In genomic region chr17:30967911-30968310, GRCh38 we compare ENCODE assay signal across 8 cellular contexts. TPM values are rescaled to one million over a fixed set of nuclear protein-coding genes. Genes with fewer than 3 reads are reported as not detected.
A peak's percentile ranks its signal among the peaks of the same experiment; 100 is the strongest.
DNase-seq lines count a peak whose midpoint lies in the region; ATAC-seq, FAIRE-seq and TF ChIP-seq lines count a peak whose summit lies in the region.
"Not testable (repeated sequence)": the region's sequence is repeated elsewhere in the genome, so short reads cannot be mapped to it uniquely, and the experiment has no call there.
"Had no signal": no experiment of that assay in that cellular context is flagged by ENCODE, and none has a peak within 500 bp of the region (broad histone marks: within the 10 kb centered on the region; RNA-seq: fewer than 3 reads in every experiment).

No MANE protein-coding gene starts in this region.

- not testable (repeated sequence) for H3K27me3 ChIP-seq in DOHH2 (ENCODE audit: control insufficient read depth, low read length); K562 (ENCODE audit: control insufficient read depth in 2 of 2, insufficient read depth in 2 of 2, low read length in 2 of 2); neutrophil

- H3K27ac ChIP-seq in DOHH2 (ENCODE audit: low read depth, low read length) = peak overlapping the region; percentile 74
- H3K27ac ChIP-seq in OCI-LY7 (ENCODE audit: low read depth, low read length, poor library complexity, severe bottlenecking); K562 (ENCODE audit: extremely low read depth, low read depth, low read length): not testable (repeated sequence)
- peak overlapping the region; percentile 82 for H3K27ac ChIP-seq in neutrophil

- not testable (repeated sequence) for TF ChIP-seq POLR2A in K562 (conservative IDR thresholded peaks at IDR 0.05)

- CTCF ChIA-PET in OCI-LY7 (lab: Charles Lee; ENCODE audit: unreplicated experiment) = interaction anchor here (0.6 kb wide), 1 partner anchor 617 kb away, joined by 3 read pairs; no protein-coding TSS in a partner anchor
- CTCF ChIA-PET in K562 (lab: Yijun Ruan, JAX; ENCODE audit: low intra/inter-chr PET ratio) = not testable (repeated sequence)

- not testable (repeated sequence) for H3K36me3 Mint-ChIP-seq in IgD-negative memory B cell; stimulated activated naive CD8-positive, alpha-beta T cell treated with anti-CD3 and anti-CD28 coated beads, Interleukin-15, Interleukin-2, amounts not matched to agents 100 ng/mL and 50 ng/mL, for 24 hours (ENCODE audit: low read depth)

- not testable (repeated sequence) for TF ChIP-seq CTCF in DOHH2 (IDR thresholded peaks at IDR 0.05; ENCODE audit: low read depth, low read length, poor library complexity, severe bottlenecking); OCI-LY7 (conservative IDR thresholded peaks at IDR 0.05; ENCODE audit: low read length); K562 (IDR thresholded peaks at IDR 0.05 in 2 of 3, conservative IDR thresholded peaks at IDR 0.05 in 1 of 3; ENCODE audit: insufficient read depth in 2 of 3, low read depth in 1 of 3, low read length in 3 of 3); neutrophil (IDR thresholded peaks at IDR 0.05)

- H3K79me2 ChIP-seq in DOHH2 (ENCODE audit: control insufficient read depth, low read length) = peaks cover 24% of the 10 kb centered on the region
- not testable (repeated sequence) for H3K79me2 ChIP-seq in OCI-LY7 (ENCODE audit: insufficient read depth, low read depth, low read length); K562 (ENCODE audit: control insufficient read depth, insufficient read depth, low read length)

- peaks cover 24 to 35% (median 30%) of the 10 kb centered on the region in 3 donors for H3K4me1 Mint-ChIP-seq in IgD-negative memory B cell
- H3K4me1 Mint-ChIP-seq in stimulated activated naive CD8-positive, alpha-beta T cell treated with anti-CD3 and anti-CD28 coated beads, Interleukin-15, Interleukin-2, amounts not matched to agents 100 ng/mL and 50 ng/mL, for 24 hours (ENCODE audit: low read depth) = peaks cover 42% of the 10 kb centered on the region

- not testable (repeated sequence) for TF ChIP-seq RAD21 in K562 (CRISPR knock-in tag; conservative IDR thresholded peaks at IDR 0.05 in 1 of 2, IDR thresholded peaks at IDR 0.05 in 1 of 2)

- H3F3A ChIP-seq in DOHH2 (ENCODE audit: control insufficient read depth, insufficient read depth) = peaks cover 30% of the 10 kb centered on the region

- H3K9me3 ChIP-seq in DOHH2 (ENCODE audit: control insufficient read depth, insufficient read depth, low read length); OCI-LY7 (ENCODE audit: low read length); K562 (replicated peaks; ENCODE audit: control insufficient read depth, insufficient read depth, low read depth, low read length); neutrophil: not testable (repeated sequence)

- H3K36me3 ChIP-seq in DOHH2 (ENCODE audit: control insufficient read depth, low read length) = peaks cover 14% of the 10 kb centered on the region
- not testable (repeated sequence) for H3K36me3 ChIP-seq in OCI-LY7 (ENCODE audit: insufficient read depth, low read length); K562 (ENCODE audit: control insufficient read depth, insufficient read depth, low read length); neutrophil

- H3K9me1 ChIP-seq in K562 (ENCODE audit: control insufficient read depth, insufficient read depth, low read length) = not testable (repeated sequence)

- peak overlapping the region in 3 of 4 donors; percentile 95 to 98 (median 96) for H3K4me3 Mint-ChIP-seq in IgD-negative memory B cell
- peak overlapping the region; percentile 48 for H3K4me3 Mint-ChIP-seq in stimulated activated naive CD8-positive, alpha-beta T cell treated with anti-CD3 and anti-CD28 coated beads, Interleukin-15, Interleukin-2, amounts not matched to agents 100 ng/mL and 50 ng/mL, for 24 hours

- H3K9me2 ChIP-seq in DOHH2 (replicated peaks; ENCODE audit: control insufficient read depth, low read length); OCI-LY7 (ENCODE audit: insufficient read depth, low read length): not testable (repeated sequence)

- ATAC-seq in K562 = peak; percentile 19; the same call in 1 of the 3 replicates
- not testable (repeated sequence) for ATAC-seq in left lobe of liver

- intact Hi-C loops in OCI-LY7 (cut with micrococcal nuclease; ENCODE audit: unreplicated experiment); K562 (cut with micrococcal nuclease): not testable (repeated sequence)

- not testable (repeated sequence) for FAIRE-seq in K562 (lab: Jason Lieb, UNC)

- not testable (repeated sequence) for H4K20me1 ChIP-seq in DOHH2 (ENCODE audit: control insufficient read depth, insufficient read depth, low read depth, low read length); OCI-LY7 (ENCODE audit: insufficient read depth, low read length); K562 (replicated peaks; ENCODE audit: control insufficient read depth, insufficient read depth, low read length)

- POLR2A ChIA-PET in OCI-LY7 (lab: Charles Lee) (interaction anchor here (0.7 kb wide), 2 partner anchors 171 to 351 kb away, joined by 3 read pairs; no protein-coding TSS in a partner anchor), K562 (lab: Yijun Ruan, JAX) (interaction anchor here (0.6 to 1.9 kb wide), 3 partner anchors 17 to 266 kb away, joined by 3 to 5 read pairs (median 3); partner anchors contain the start of gene TEFM)

- WGBS in K562 (ENCODE audit: insufficient coverage, low coverage, missing lambda C conversion rate) = 75% methylated on average over 9 of the region's 13 CpGs

- H3K9me3 Mint-ChIP-seq in IgD-negative memory B cell; stimulated activated naive CD8-positive, alpha-beta T cell treated with anti-CD3 and anti-CD28 coated beads, Interleukin-15, Interleukin-2, amounts not matched to agents 100 ng/mL and 50 ng/mL, for 24 hours: not testable (repeated sequence)

- not testable (repeated sequence) for H3K9ac ChIP-seq in K562 (ENCODE audit: insufficient read depth in 1 of 2, low read depth in 2 of 2, low read length in 2 of 2)

- H3K4me3 ChIP-seq in DOHH2 (ENCODE audit: low read length) = peak overlapping the region; percentile 63
- H3K4me3 ChIP-seq in OCI-LY7 (ENCODE audit: low read depth, low read length, poor library complexity, severe bottlenecking) = peak overlapping the region; percentile 61
- H3K4me3 ChIP-seq in K562 = not testable (repeated sequence)
- peak overlapping the region; percentile 53 to 61 for H3K4me3 ChIP-seq in neutrophil (ENCODE audit: low read depth in 1 of 2, low read length in 1 of 2)

- BruUV-seq in OCI-LY7 (replicated peaks; lab: Mats Ljungman, UMichigan); K562 (replicated peaks; lab: Mats Ljungman, UMichigan): not testable (repeated sequence)

- peak overlapping the region; percentile 50 for H3K4me2 ChIP-seq in DOHH2 (ENCODE audit: low read length)
- peak overlapping the region; percentile 58 for H3K4me2 ChIP-seq in OCI-LY7 (ENCODE audit: low read length)
- H3K4me2 ChIP-seq in K562 (ENCODE audit: insufficient read depth, low read length) = not testable (repeated sequence)

- peak overlapping the region; percentile 95 to 98 (median 96) for H3K27ac Mint-ChIP-seq in IgD-negative memory B cell
- H3K27ac Mint-ChIP-seq in stimulated activated naive CD8-positive, alpha-beta T cell treated with anti-CD3 and anti-CD28 coated beads, Interleukin-15, Interleukin-2, amounts not matched to agents 100 ng/mL and 50 ng/mL, for 24 hours = not testable (repeated sequence)

- in situ Hi-C loops in K562 (cut with MboI) = not testable (repeated sequence)

- not testable (repeated sequence) for DNase-seq in OCI-LY7 (ENCODE audit: low spot score); K562 (ENCODE audit: extremely low read depth in 1 of 4, low spot score in 3 of 4)
- DNase-seq in left lobe of liver (ENCODE audit: low spot score) = peak; percentile 38

- not testable (repeated sequence) for H3K27me3 Mint-ChIP-seq in IgD-negative memory B cell
- H3K27me3 Mint-ChIP-seq in stimulated activated naive CD8-positive, alpha-beta T cell treated with anti-CD3 and anti-CD28 coated beads, Interleukin-15, Interleukin-2, amounts not matched to agents 100 ng/mL and 50 ng/mL, for 24 hours = peaks cover 17% of the 10 kb centered on the region

- not testable (repeated sequence) for TF ChIP-seq EP300 in K562 (IDR thresholded peaks at IDR 0.05; ENCODE audit: low read length)

- not testable (repeated sequence) for H2AFZ ChIP-seq in OCI-LY7 (ENCODE audit: low read length)
- peak overlapping the region; percentile 64; the same call in 1 of the 2 replicates for H2AFZ ChIP-seq in K562 (ENCODE audit: low read depth, low read length)

- H3K4me1 ChIP-seq in DOHH2 (ENCODE audit: control insufficient read depth, low read length) (peaks cover 49% of the 10 kb centered on the region), OCI-LY7 (ENCODE audit: insufficient read depth, low read length, poor library complexity, severe bottlenecking) (peaks cover 34% of the 10 kb centered on the region), neutrophil (ENCODE audit: control insufficient read depth in 1 of 2, insufficient read depth in 1 of 2, low read depth in 1 of 2, low read length in 1 of 2) (peaks cover 42 to 43% of the 10 kb centered on the region in 2 experiments)
- H3K4me1 ChIP-seq in K562 (replicated peaks in 1 of 2; ENCODE audit: control insufficient read depth in 2 of 2, insufficient read depth in 2 of 2, low read length in 2 of 2) = not testable (repeated sequence)

RNA-seq across cellular contexts. Expression of gene RNF135, which starts 2.9 kb away (rescaled TPM):
- 34.7 TPM for polyA plus RNA-seq in IgD-negative memory B cell
- total RNA-seq in OCI-LY7 (2014; rRNA removed; shearing (Covaris generic)) = not detected in 2 replicates
- total RNA-seq in OCI-LY7 (2022) = 0.29 TPM in 1 of 2 replicates, not detected in the other
- not detected in 2 replicates for total RNA-seq in K562 (2011; cell fraction: chromatin; rRNA removed; ENCODE audit: low replicate concordance)
- not detected in 2 replicates for total RNA-seq in K562 (2011; cell fraction: nucleolus; rRNA removed)
- not detected in 2 replicates for total RNA-seq in K562 (2011; cell fraction: nucleoplasm; rRNA removed)
- not detected in 2 replicates for total RNA-seq in K562 (2014; rRNA removed)
- not detected in 2 replicates for total RNA-seq in K562 (2014; rRNA removed; fragmentation: Illumina TruSeq; extraction: Trizol)
- total RNA-seq in K562 (2015; rRNA removed; fragmentation: Illumina TruSeq; extraction: Trizol) = not detected in 2 replicates
- total RNA-seq in K562 (2021) = 0.09 TPM in 1 of 2 replicates, not detected in the other
- 0.08 TPM in 1 of 2 replicates, not detected in the other for polyA plus RNA-seq in K562 (2011; rRNA removed)
- not detected in 2 replicates for polyA plus RNA-seq in K562 (2011; cell fraction: cytosol; rRNA removed)
- polyA plus RNA-seq in K562 (2011; cell fraction: nucleus; rRNA removed) = not detected in 2 replicates
- 0.08 TPM in 1 of 2 replicates, not detected in the other for polyA plus RNA-seq in K562 (2012)
- polyA plus RNA-seq in K562 (2014; fragmentation: Illumina TruSeq; extraction: Trizol) = not detected in 2 replicates
- polyA plus RNA-seq in K562 (2014; fragmentation: Nextera tagmentation; extraction: Ambion mirVana) = not detected
- polyA plus RNA-seq in K562 (2014; rRNA removed) = not detected in 2 replicates
- not detected in 2 replicates for polyA minus RNA-seq in K562 (2011; rRNA and poly(A)+ RNA removed)
- not detected in 2 replicates for polyA minus RNA-seq in K562 (2011; cell fraction: cytosol; rRNA and poly(A)+ RNA removed)
- not detected in 2 replicates for polyA minus RNA-seq in K562 (2011; cell fraction: nucleus; rRNA and poly(A)+ RNA removed)
- total RNA-seq in left lobe of liver = 4.7 TPM

RNA-seq across cellular contexts. Expression of gene ADAP2, which starts 46.2 kb away (rescaled TPM):
- polyA plus RNA-seq in IgD-negative memory B cell (5.0 TPM), K562 (2011; rRNA removed) (0.06 TPM in 1 of 2 replicates, not detected in the other), K562 (2014; fragmentation: Illumina TruSeq; extraction: Trizol) (not detected in 2 replicates), K562 (2014; fragmentation: Nextera tagmentation; extraction: Ambion mirVana) (not detected), K562 (2014; rRNA removed) (not detected in 2 replicates)
- 1.4 TPM in 1 of 2 replicates, not detected in the other for total RNA-seq in OCI-LY7 (2014; rRNA removed; shearing (Covaris generic))
- total RNA-seq in OCI-LY7 (2022) (2.6 and 2.8 TPM in 2 replicates), K562 (2014; rRNA removed) (0.73 TPM in 1 of 2 replicates, not detected in the other), K562 (2014; rRNA removed; fragmentation: Illumina TruSeq; extraction: Trizol) (0.25 TPM in 1 of 2 replicates, not detected in the other), K562 (2015; rRNA removed; fragmentation: Illumina TruSeq; extraction: Trizol) (not detected in 2 replicates), K562 (2021) (0.20 and 0.58 TPM in 2 replicates), left lobe of liver (7.7 TPM)
- total RNA-seq in K562 (2011; cell fraction: chromatin; rRNA removed; ENCODE audit: low replicate concordance) = not detected in 2 replicates
- 1.5 TPM in 1 of 2 replicates, not detected in the other for total RNA-seq in K562 (2011; cell fraction: nucleolus; rRNA removed)
- 4.4 TPM in 1 of 2 replicates, not detected in the other for total RNA-seq in K562 (2011; cell fraction: nucleoplasm; rRNA removed)
- 0.04 TPM in 1 of 2 replicates, not detected in the other for polyA plus RNA-seq in K562 (2011; cell fraction: cytosol; rRNA removed)
- polyA plus RNA-seq in K562 (2011; cell fraction: nucleus; rRNA removed) = 0.64 TPM in 1 of 2 replicates, not detected in the other
- polyA plus RNA-seq in K562 (2012) = 0.05 TPM in 1 of 2 replicates, not detected in the other
- polyA minus RNA-seq in K562 (2011; rRNA and poly(A)+ RNA removed) = 0.07 TPM in 1 of 2 replicates, not detected in the other
- not detected in 2 replicates for polyA minus RNA-seq in K562 (2011; cell fraction: cytosol; rRNA and poly(A)+ RNA removed)
- polyA minus RNA-seq in K562 (2011; cell fraction: nucleus; rRNA and poly(A)+ RNA removed) = 0.94 TPM in 1 of 2 replicates, not detected in the other
- polyA plus RNA-seq: CD8-positive, alpha-beta memory T cell had no signal
